In the genomic region with DNA sequence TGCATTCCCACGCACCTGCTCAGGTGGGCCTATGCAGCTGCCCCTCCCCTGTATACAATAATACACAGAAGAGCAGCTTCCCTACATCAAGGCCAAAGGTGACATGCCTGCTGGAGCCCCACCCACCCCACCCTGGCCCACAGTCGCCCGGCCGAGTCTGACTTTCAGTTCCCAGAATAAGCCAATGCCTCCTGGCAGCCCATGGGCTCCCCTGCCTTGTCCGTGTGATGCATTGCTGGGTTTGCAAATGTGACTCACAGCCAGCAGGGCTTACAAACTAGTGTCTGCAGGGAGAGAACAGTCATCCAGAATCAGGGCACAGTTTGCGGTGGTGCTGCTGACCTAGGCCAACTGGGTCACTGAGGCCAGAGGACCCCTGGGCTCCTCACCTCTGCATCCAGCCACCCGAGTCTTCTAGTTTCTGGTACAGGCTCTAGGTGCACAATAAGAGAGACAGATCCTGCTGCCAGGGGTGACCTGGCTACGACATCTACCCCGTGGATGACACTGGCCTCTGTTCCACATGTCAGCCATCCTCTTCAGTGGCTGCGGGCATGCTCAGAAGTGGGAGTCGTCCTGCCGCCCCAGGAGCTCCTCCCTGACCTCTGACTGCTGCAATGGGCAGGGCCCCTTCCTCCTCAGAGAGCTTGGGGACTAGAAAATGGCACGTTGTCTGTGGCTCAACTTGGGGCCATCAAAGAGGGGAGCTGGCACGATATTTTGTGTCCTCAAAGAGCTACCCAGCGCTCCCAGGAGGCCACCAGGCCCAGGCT, we compare ENCODE assay signal across 8 cellular contexts.
DNase-seq lines count a peak whose midpoint lies in the region; ATAC-seq and TF ChIP-seq lines count a peak whose summit lies in the region.

No MANE protein-coding gene starts in this region.

- intact Hi-C loops in PC-9 (cut with micrococcal nuclease; ENCODE audit: unreplicated experiment) (no loop called here), gastrocnemius medialis (cut with DNase I; ENCODE audit: low total_unique reads) (no loop called here)

- TF ChIP-seq POLR2A in gastrocnemius medialis (IDR thresholded peaks at IDR 0.05) = no peak

- no peaks in the 10 kb centered on the region for H3F3A ChIP-seq in PC-9 (ENCODE audit: insufficient read depth, low read depth)

- H3K4me2 ChIP-seq in PC-9 = peak overlapping the region; percentile 27; the same call in 1 of the 2 replicates

- ATAC-seq in GM19023 (IDR thresholded peaks at IDR 0.05; ENCODE audit: unreplicated experiment) = peak; percentile 57
- peak; percentile 46 to 48 for ATAC-seq in gastrocnemius medialis
- no peak for ATAC-seq in HG03139 (IDR thresholded peaks at IDR 0.05; ENCODE audit: unreplicated experiment)

- H3K9me3 ChIP-seq in PC-9 (ENCODE audit: insufficient read depth, low read depth) = no peaks in the 10 kb centered on the region
- H3K9me3 ChIP-seq in gastrocnemius medialis = no peaks in the 10 kb centered on the region

- H3K27me3 ChIP-seq in PC-9 (ENCODE audit: insufficient read depth, low read depth) = no peaks in the 10 kb centered on the region
- no peaks in the 10 kb centered on the region for H3K27me3 ChIP-seq in gastrocnemius medialis

- BruUV-seq in PC-9 (replicated peaks; lab: Mats Ljungman, UMichigan) = no TSS peak

- CTCF ChIA-PET in PC-9 (lab: Charles Lee) = interaction anchor here (0.6 to 1.1 kb wide), 2 partner anchors 36 to 106 kb away, joined by 3 to 5 read pairs; no protein-coding TSS in a partner anchor

- H3K4me3 ChIP-seq in PC-9 (no peak overlapping the region), fibroblast of pulmonary artery (replicated peaks; ENCODE audit: low read depth, low read length) (no peak overlapping the region), gastrocnemius medialis (no peak overlapping the region)

- no peaks in the 10 kb centered on the region for H3K9me2 ChIP-seq in PC-9 (ENCODE audit: insufficient read depth)

- in situ Hi-C loops in gastrocnemius medialis (cut with MboI; ENCODE audit: low sequenced_read_pairs in 4 of 4) = no loop called here

- peaks cover 13% of the 10 kb centered on the region; the same call in 1 of the 2 replicates for H3K79me2 ChIP-seq in PC-9 (ENCODE audit: low read depth)

- peak; percentile 46 to 50 for DNase-seq in PC-9
- peak; percentile 49 for DNase-seq in fibroblast of pulmonary artery (ENCODE audit: low read depth)
- DNase-seq in gastrocnemius medialis = peak in 1 of 2 donors; percentile 45
- DNase-seq in SHP77 (lab: John Stamatoyannopoulos, UW) = no peak
- no peak for DNase-seq in iPS-NIHi11 (ENCODE audit: low spot score)
- DNase-seq in activated CD4-positive, alpha-beta T cell treated with anti-CD3 and anti-CD28 coated beads for 48 hours = no peak

- TF ChIP-seq CTCF in PC-9 (conservative IDR thresholded peaks at IDR 0.05) = no peak
- TF ChIP-seq CTCF in fibroblast of pulmonary artery (IDR thresholded peaks at IDR 0.05; ENCODE audit: low read length, missing control alignments) = no peak
- no peak for TF ChIP-seq CTCF in gastrocnemius medialis (IDR thresholded peaks at IDR 0.05 in 4 of 5, conservative IDR thresholded peaks at IDR 0.05 in 1 of 5)

- H2AFZ ChIP-seq in PC-9 = no peak overlapping the region

- peak overlapping the region; percentile 12; the same call in 1 of the 2 replicates for H3K27ac ChIP-seq in PC-9
- H3K27ac ChIP-seq in gastrocnemius medialis = peak overlapping the region in 1 of 4 donors; percentile 23

- H3K4me1 ChIP-seq in PC-9 (replicated peaks; ENCODE audit: insufficient read depth) = peaks cover 29% of the 10 kb centered on the region
- H3K4me1 ChIP-seq in gastrocnemius medialis = peaks cover 49 to 55% of the 10 kb centered on the region in 2 donors

- H4K20me1 ChIP-seq in PC-9 (ENCODE audit: insufficient read depth) = 0 out of 2 replicates have a peak, but pooled peaks cover 7% of the 10 kb centered on the region

- H3K36me3 ChIP-seq in PC-9 (ENCODE audit: low read depth) (no peaks in the 10 kb centered on the region), gastrocnemius medialis (no peaks in the 10 kb centered on the region)

- POLR2A ChIA-PET in PC-9 (lab: Charles Lee; ENCODE audit: unreplicated experiment) = no interaction called here

Comparison
In these comparisons a context has a peak if more than half of its experiments do, and no peak if none do; other contexts are left out.
1. DNase-seq: peak in PC-9 (2 of 2) and fibroblast of pulmonary artery (single experiment); none in SHP77 (0 of 2), iPS-NIHi11 (single experiment) and activated CD4-positive, alpha-beta T cell treated with anti-CD3 and anti-CD28 coated beads for 48 hours (single experiment).